Comparison of ENCODE assay signal across 12 cellular contexts in the genomic region with DNA sequence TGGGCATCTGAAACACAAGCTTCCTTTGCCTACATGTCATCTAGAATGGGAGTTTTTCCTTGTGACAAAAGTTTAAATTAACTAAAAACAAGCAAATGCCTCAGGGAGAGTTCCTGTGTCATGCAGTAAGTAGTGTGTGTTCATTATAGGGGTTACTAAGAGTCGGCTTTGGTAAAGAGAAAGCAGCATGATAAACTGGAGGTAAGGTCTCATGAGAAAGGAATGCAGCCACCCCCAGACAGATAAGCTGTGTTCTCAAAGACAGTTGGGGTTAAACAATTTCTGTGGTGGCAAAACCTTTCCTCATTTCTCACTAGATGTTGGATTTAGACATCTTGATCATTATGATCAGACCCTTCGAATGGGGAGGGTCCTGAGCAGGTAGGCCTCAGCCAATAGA.
DNase-seq lines count a peak whose midpoint lies in the region; ATAC-seq lines count a peak whose summit lies in the region.
"Had no signal": no experiment of that assay in that cellular context is flagged by ENCODE, and none has a peak within 500 bp of the region (broad histone marks: within the 10 kb centered on the region; RNA-seq: fewer than 3 reads in every experiment).

No MANE protein-coding gene starts in this region.

- H3K27me3 ChIP-seq in ACC112 (ENCODE audit: insufficient read depth, low read length) (no peaks in the 10 kb centered on the region), adipocyte (replicated peaks; ENCODE audit: control insufficient read depth, insufficient read depth, low read length) (no peaks in the 10 kb centered on the region)
- H3K27me3 ChIP-seq: vagina had no signal

- H3K4me3 ChIP-seq in ACC112 (ENCODE audit: low read depth, low read length) (peak overlapping the region; percentile 46; the same call in 1 of the 2 replicates), adipocyte (ENCODE audit: low read length) (no peak overlapping the region)
- H3K4me3 ChIP-seq: vagina had no signal

- H2AFZ ChIP-seq in ACC112 (ENCODE audit: low read length, unreplicated experiment): no peak overlapping the region

- peaks cover 48% of the 10 kb centered on the region for H3K36me3 ChIP-seq in ACC112 (ENCODE audit: insufficient read depth, low read length)
- peaks cover 54% of the 10 kb centered on the region for H3K36me3 ChIP-seq in adipocyte (ENCODE audit: control insufficient read depth, insufficient read depth, low read length, severe bottlenecking)

- H3K79me2 ChIP-seq in ACC112 (ENCODE audit: control insufficient read depth, insufficient read depth, low read length, unreplicated experiment): peaks cover 83% of the 10 kb centered on the region

- no peak for ATAC-seq in GM21367 (IDR thresholded peaks at IDR 0.05; ENCODE audit: unreplicated experiment)
- ATAC-seq: activated T-cell treated with anti-CD3 and anti-CD28 coated beads, Interleukin-2, amount 50 U/mL, for 4 hours had no signal

- no peaks in the 10 kb centered on the region for H3K9me3 ChIP-seq in adipocyte (ENCODE audit: control insufficient read depth, low read length)
- H3K9me3 ChIP-seq: vagina had no signal

- DNase-seq in H4 (ENCODE audit: low spot score): peak; percentile 85
- peak; percentile 77 for DNase-seq in adipocyte (ENCODE audit: low read depth)
- peak; percentile 18 for DNase-seq in iPS-NIHi7 (ENCODE audit: extremely low spot score)
- no peak for DNase-seq in NCI-H1436 (lab: John Stamatoyannopoulos, UW)
- no peak for DNase-seq in mucosa of gallbladder (ENCODE audit: low spot score)
- DNase-seq in stimulated activated CD4-positive, alpha-beta T cell treated with anti-CD3 and anti-CD28 coated beads, Interleukin-2, amount 100 ng/mL, for 48 hours: no peak
- DNase-seq: activated T-cell treated with anti-CD3 and anti-CD28 coated beads, Interleukin-2, amount 50 U/mL, for 4 hours; GF-D8; KBM-7 had no signal

- peak overlapping the region; percentile 92 for H3K27ac ChIP-seq in ACC112 (ENCODE audit: low read depth, low read length)
- H3K27ac ChIP-seq: vagina had no signal

- H3K9ac ChIP-seq in adipocyte (ENCODE audit: low read length): no peak overlapping the region

- H3K4me1 ChIP-seq in ACC112 (ENCODE audit: control insufficient read depth, insufficient read depth, low read length, unreplicated experiment): peaks cover 88% of the 10 kb centered on the region
- H3K4me1 ChIP-seq in adipocyte (ENCODE audit: control insufficient read depth, insufficient read depth, low read length): peaks cover 48% of the 10 kb centered on the region

Comparison
In these comparisons a context has a peak if more than half of its experiments do, and no peak if none do; other contexts are left out.
1. DNase-seq: peak in H4 (single experiment), adipocyte (single experiment) and iPS-NIHi7 (single experiment); none in NCI-H1436 (single experiment), mucosa of gallbladder (single experiment) and stimulated activated CD4-positive, alpha-beta T cell treated with anti-CD3 and anti-CD28 coated beads, Interleukin-2, amount 100 ng/mL, for 48 hours (0 of 2).